ENCODE assay signal across 1 cellular context in genomic region chr14:92948647-92949046, GRCh38.
TF ChIP-seq lines count a peak whose summit lies in the region.

No MANE protein-coding gene starts in this region.

TF ChIP-seq in GM12878, 131 proteins besides CTCF, POLR2A, EP300 and RAD21 (continued from another document):
- TF ChIP-seq SKIL (IDR thresholded peaks at IDR 0.05; ENCODE audit: low read depth, poor library complexity, severe bottlenecking), result no peak
- TF ChIP-seq ZNF384 (IDR thresholded peaks at IDR 0.05; ENCODE audit: borderline replicate concordance, low read depth, low read length), result no peak
- no peak for TF ChIP-seq BCLAF1 (IDR thresholded peaks at IDR 0.05)
- TF ChIP-seq BCL3 (IDR thresholded peaks at IDR 0.05; ENCODE audit: borderline replicate concordance, insufficient read depth, low read depth, low read length, poor library complexity, severe bottlenecking), result no peak
- TF ChIP-seq ZBTB4 (CRISPR knock-in tag; IDR thresholded peaks at IDR 0.05), result no peak
- no peak for TF ChIP-seq RELB (IDR thresholded peaks at IDR 0.05; ENCODE audit: low read depth)
- TF ChIP-seq IRF4 (IDR thresholded peaks at IDR 0.05; ENCODE audit: low read depth, low read length), result no peak
- TF ChIP-seq NBN (IDR thresholded peaks at IDR 0.05), result no peak
- TF ChIP-seq ETV6 (conservative IDR thresholded peaks at IDR 0.05 in 1 of 2, IDR thresholded peaks at IDR 0.05 in 1 of 2; ENCODE audit: borderline replicate concordance in 1 of 2, low read depth in 1 of 2), result no peak
- TF ChIP-seq ZNF217 (IDR thresholded peaks at IDR 0.05), result no peak
- no peak for TF ChIP-seq HCFC1 (IDR thresholded peaks at IDR 0.05; ENCODE audit: low read length)
- TF ChIP-seq HDGF (IDR thresholded peaks at IDR 0.05), result no peak
- TF ChIP-seq TCF12 (IDR thresholded peaks at IDR 0.05; ENCODE audit: low read depth, low read length), result no peak
- no peak for TF ChIP-seq SPI1 (IDR thresholded peaks at IDR 0.05; ENCODE audit: borderline replicate concordance, insufficient read depth, low read depth, low read length)
- no peak for TF ChIP-seq CUX1 (IDR thresholded peaks at IDR 0.05; ENCODE audit: insufficient replicate concordance, low read depth, low read length)
- TF ChIP-seq RCOR1 (conservative IDR thresholded peaks at IDR 0.05; ENCODE audit: low read depth, low read length), result no peak
- TF ChIP-seq RAD51 (IDR thresholded peaks at IDR 0.05), result no peak
- TF ChIP-seq BRCA1 (IDR thresholded peaks at IDR 0.05; ENCODE audit: low read depth, low read length), result no peak
